8 cellular contexts compared by ENCODE assay signal in genomic region chr19:45450042-45450380, GRCh38. TPM values are rescaled to one million over a fixed set of nuclear protein-coding genes. Genes with fewer than 3 reads are reported as not detected.
DNase-seq lines count a peak whose midpoint lies in the region; ATAC-seq and TF ChIP-seq lines count a peak whose summit lies in the region.

No MANE protein-coding gene starts in this region.

- H3K4me1 ChIP-seq in CD4-positive, CD25-positive, alpha-beta regulatory T cell (ENCODE audit: control insufficient read depth, insufficient read depth, low read length, poor library complexity, severe bottlenecking): peaks cover 29% of the 10 kb centered on the region
- H3K4me1 ChIP-seq in HUES6 (ENCODE audit: control insufficient read depth, insufficient read depth, low read length): peaks cover 9% of the 10 kb centered on the region; the same call in 1 of the 2 replicates
- H3K4me1 ChIP-seq in mesodermal cell (ENCODE audit: control insufficient read depth, insufficient read depth, low read length, poor library complexity, severe bottlenecking): peaks cover 16% of the 10 kb centered on the region

- 76 to 86% methylated on average over 3 of the region's 4 CpGs for WGBS in mesodermal cell (ENCODE audit: insufficient coverage in 2 of 2), 2 experiments

- H3K4me3 Mint-ChIP-seq in CD4-positive, CD25-positive, alpha-beta regulatory T cell: peak overlapping the region; percentile 92 to 99 (median 98)
- peak overlapping the region; percentile 90 to 98 (median 92) for H3K4me3 Mint-ChIP-seq in brain

- DNase-seq in CD4-positive, CD25-positive, alpha-beta regulatory T cell: peak in 2 of 3 donors; percentile 24 to 56
- DNase-seq in ecto neural progenitor cell (ENCODE audit: low spot score) (no peak), 8988T (no peak), NCI-H226 (no peak)

- no peaks in the 10 kb centered on the region for H3K36me3 ChIP-seq in CD4-positive, CD25-positive, alpha-beta regulatory T cell (ENCODE audit: control insufficient read depth, insufficient read depth, low read length)
- no peaks in the 10 kb centered on the region for H3K36me3 ChIP-seq in HUES6 (ENCODE audit: control insufficient read depth, insufficient read depth, low read length)
- no peaks in the 10 kb centered on the region for H3K36me3 ChIP-seq in mesodermal cell (ENCODE audit: control insufficient read depth, insufficient read depth, low read length)

- peaks cover 0 to 6% (median 0%) of the 10 kb centered on the region in 7 donors for H3K9me3 Mint-ChIP-seq in CD4-positive, CD25-positive, alpha-beta regulatory T cell
- H3K9me3 Mint-ChIP-seq in brain: peaks cover 0 to 10% (median 0%) of the 10 kb centered on the region in 5 experiments

- H3K9ac ChIP-seq in HUES6 (ENCODE audit: low read length): peak overlapping the region; percentile 66

- H3K27me3 Mint-ChIP-seq in CD4-positive, CD25-positive, alpha-beta regulatory T cell: peaks cover 21% of the 10 kb centered on the region
- peaks cover 25% of the 10 kb centered on the region for H3K27me3 Mint-ChIP-seq in brain

- TF ChIP-seq CTCF in brain (conservative IDR thresholded peaks at IDR 0.05): no peak

- H3K9me3 ChIP-seq in CD4-positive, CD25-positive, alpha-beta regulatory T cell (ENCODE audit: control insufficient read depth in 2 of 2, low read length in 2 of 2): no peaks in the 10 kb centered on the region
- H3K9me3 ChIP-seq in HUES6 (ENCODE audit: control insufficient read depth, insufficient read depth, low read depth, low read length): no peaks in the 10 kb centered on the region
- no peaks in the 10 kb centered on the region for H3K9me3 ChIP-seq in mesodermal cell (ENCODE audit: control insufficient read depth, low read length)

- peak; percentile 4 to 13 for ATAC-seq in CD4-positive, CD25-positive, alpha-beta regulatory T cell (ENCODE audit: low read depth in 2 of 2)
- ATAC-seq in HG03457 (IDR thresholded peaks at IDR 0.05; ENCODE audit: unreplicated experiment): no peak

- peak overlapping the region; percentile 91 for H3K4me3 ChIP-seq in CD4-positive, CD25-positive, alpha-beta regulatory T cell (ENCODE audit: low read depth, low read length)
- H3K4me3 ChIP-seq in HUES6 (ENCODE audit: low read depth, low read length): peak overlapping the region; percentile 70
- peak overlapping the region; percentile 33 for H3K4me3 ChIP-seq in mesodermal cell (ENCODE audit: extremely low read depth, insufficient read depth, low read length, poor library complexity, severe bottlenecking)

- H3K27me3 ChIP-seq in CD4-positive, CD25-positive, alpha-beta regulatory T cell (ENCODE audit: control insufficient read depth, insufficient read depth, low read length): no peaks in the 10 kb centered on the region
- peaks cover 16% of the 10 kb centered on the region for H3K27me3 ChIP-seq in HUES6 (ENCODE audit: control insufficient read depth, insufficient read depth, low read length)

- H3K36me3 Mint-ChIP-seq in CD4-positive, CD25-positive, alpha-beta regulatory T cell: peaks cover 4% of the 10 kb centered on the region
- H3K36me3 Mint-ChIP-seq in brain: no peaks in the 10 kb centered on the region

- H3K4me1 Mint-ChIP-seq in CD4-positive, CD25-positive, alpha-beta regulatory T cell: peaks cover 13 to 60% (median 45%) of the 10 kb centered on the region in 4 donors
- H3K4me1 Mint-ChIP-seq in brain: peaks cover 36% of the 10 kb centered on the region

- peak overlapping the region; percentile 96 to 100 (median 100) for H3K27ac Mint-ChIP-seq in CD4-positive, CD25-positive, alpha-beta regulatory T cell
- H3K27ac Mint-ChIP-seq in brain: peak overlapping the region; percentile 83 to 99 (median 89)

- H3K27ac ChIP-seq in CD4-positive, CD25-positive, alpha-beta regulatory T cell (ENCODE audit: insufficient read depth, low read length, poor library complexity, severe bottlenecking): peak overlapping the region; percentile 99
- H3K27ac ChIP-seq in HUES6 (ENCODE audit: low read depth, low read length): peak overlapping the region; percentile 59; the same call in 1 of the 2 replicates
- peak overlapping the region; percentile 90 for H3K27ac ChIP-seq in mesodermal cell (ENCODE audit: low read depth, low read length, severe bottlenecking)

RNA-seq across cellular contexts. Expression of gene FOSB, which starts 17.8 kb away (rescaled TPM):
- 731 TPM for total RNA-seq in CD4-positive, CD25-positive, alpha-beta regulatory T cell
- 10 to 100 TPM in 2 of 4 donors, 1 to 10 TPM in 2; 5.2 to 12.7 (median 9.6) TPM for polyA plus RNA-seq in CD4-positive, CD25-positive, alpha-beta regulatory T cell
- 0.92 TPM for polyA plus RNA-seq in brain (ENCODE audit: insufficient read depth, low read depth, low replicate concordance)
- polyA plus RNA-seq in mesodermal cell (2013, experiment 1 of 2): 2.4 TPM
- polyA plus RNA-seq in mesodermal cell (2013, experiment 2 of 2): 3.2 TPM

RNA-seq across cellular contexts. Expression of gene ERCC1, which starts 26.3 kb away (rescaled TPM):
- total RNA-seq in CD4-positive, CD25-positive, alpha-beta regulatory T cell: 30.5 TPM
- polyA plus RNA-seq in CD4-positive, CD25-positive, alpha-beta regulatory T cell: 10 to 100 TPM; 25.9 to 28.7 (median 26.3) TPM
- 97.8 TPM for polyA plus RNA-seq in brain (ENCODE audit: insufficient read depth, low read depth, low replicate concordance)
- 112 TPM for polyA plus RNA-seq in mesodermal cell (2013, experiment 1 of 2)
- polyA plus RNA-seq in mesodermal cell (2013, experiment 2 of 2): 94.3 TPM

RNA-seq across cellular contexts. Expression of gene POLR1G, which starts 43.6 kb away (rescaled TPM):
- 2.1 TPM for total RNA-seq in CD4-positive, CD25-positive, alpha-beta regulatory T cell
- 1 to 10 TPM; 1.6 to 3.6 (median 2.4) TPM for polyA plus RNA-seq in CD4-positive, CD25-positive, alpha-beta regulatory T cell
- 4.9 TPM for polyA plus RNA-seq in brain (ENCODE audit: insufficient read depth, low read depth, low replicate concordance)
- polyA plus RNA-seq in mesodermal cell (2013, experiment 1 of 2): 5.2 TPM
- polyA plus RNA-seq in mesodermal cell (2013, experiment 2 of 2): 4.6 TPM

RNA-seq across cellular contexts. Expression of gene PPP1R13L, which starts 45.1 kb away (rescaled TPM):
- total RNA-seq in CD4-positive, CD25-positive, alpha-beta regulatory T cell: 7.4 TPM
- under 1 TPM; 0.17 to 0.94 (median 0.57) TPM for polyA plus RNA-seq in CD4-positive, CD25-positive, alpha-beta regulatory T cell
- 14.8 TPM for polyA plus RNA-seq in brain (ENCODE audit: insufficient read depth, low read depth, low replicate concordance)
- polyA plus RNA-seq in mesodermal cell (2013, experiment 1 of 2): 32.4 TPM
- polyA plus RNA-seq in mesodermal cell (2013, experiment 2 of 2): 27.7 TPM

RNA-seq across cellular contexts. Expression of gene RTN2, which starts 46.8 kb away (rescaled TPM):
- total RNA-seq in CD4-positive, CD25-positive, alpha-beta regulatory T cell: 1.5 TPM
- polyA plus RNA-seq in CD4-positive, CD25-positive, alpha-beta regulatory T cell: under 1 TPM; 0.09 to 0.88 (median 0.28) TPM
- polyA plus RNA-seq in brain (ENCODE audit: insufficient read depth, low read depth, low replicate concordance): 64.4 TPM
- 59.0 TPM for polyA plus RNA-seq in mesodermal cell (2013, experiment 1 of 2)
- 55.5 TPM for polyA plus RNA-seq in mesodermal cell (2013, experiment 2 of 2)

Comparison
In these comparisons a context has a peak if more than half of its experiments do, and no peak if none do; other contexts are left out.
1. DNase-seq: peak in CD4-positive, CD25-positive, alpha-beta regulatory T cell (2 of 3); none in ecto neural progenitor cell (single experiment), 8988T (single experiment) and NCI-H226 (single experiment).
2. H3K4me3 ChIP-seq: peak in every context shown above with its lines; median percentile 91 in CD4-positive, CD25-positive, alpha-beta regulatory T cell; 70 in HUES6; 33 in mesodermal cell.
3. Peak in every context shown above with its lines, with median percentiles within 50 percentile points of each other: H3K27ac ChIP-seq.